ENCODE assay signal across 17 cellular contexts in genomic region chr7:107203607-107204006, GRCh38.
"Had no signal": no experiment of that assay in that cellular context is flagged by ENCODE, and none has a peak within 500 bp of the region (broad histone marks: within the 10 kb centered on the region; RNA-seq: fewer than 3 reads in every experiment).

No MANE protein-coding gene starts in this region.

- H3K4me3 ChIP-seq: coronary artery, hepatocyte, sigmoid colon, skin epidermis had no signal

- H3K9me3 Mint-ChIP-seq: endodermal cell; naive B cell; stimulated activated naive B cell treated with anti-CD40 and anti-IgM and Interleukin-4, amounts not matched to agents 10 μg/mL and 1 μg/mL and 100 μg/mL, for 72 hours had no signal

- H3K27me3 Mint-ChIP-seq: naive B cell; stimulated activated naive B cell treated with anti-CD40 and anti-IgM and Interleukin-4, amounts not matched to agents 10 μg/mL and 1 μg/mL and 100 μg/mL, for 72 hours had no signal

- H3K27me3 ChIP-seq: hepatocyte, sigmoid colon had no signal

- ATAC-seq: left cardiac atrium; stimulated activated naive B cell treated with anti-CD40 and anti-IgM and Interleukin-4, amounts not matched to agents 10 μg/mL and 1 μg/mL and 100 μg/mL, for 72 hours had no signal

- H3K27ac ChIP-seq: coronary artery, hepatocyte, sigmoid colon, skin epidermis had no signal

- H3K9me3 ChIP-seq: sigmoid colon had no signal

- H3K27ac Mint-ChIP-seq: endodermal cell had no signal

- DNase-seq: effector CD4-positive, alpha-beta T cell; endodermal cell; foreskin melanocyte; head of caudate nucleus; kidney; left cardiac atrium; mesendoderm; naive B cell; posterior cingulate gyrus; sigmoid colon; stimulated activated CD4-positive, alpha-beta T cell treated with anti-CD3 and anti-CD28 coated beads, Interleukin-2, amount 100 ng/mL, for 24 hours; stimulated activated CD4-positive, alpha-beta T cell treated with anti-CD3 and anti-CD28 coated beads, Interleukin-4, amount 100 ng/mL, for 4 hours; stimulated activated naive B cell treated with anti-CD40 and anti-IgM and Interleukin-4, amounts not matched to agents 10 μg/mL and 1 μg/mL and 100 μg/mL, for 72 hours; trophoblast cell had no signal

- H3K4me3 Mint-ChIP-seq: endodermal cell; stimulated activated naive B cell treated with anti-CD40 and anti-IgM and Interleukin-4, amounts not matched to agents 10 μg/mL and 1 μg/mL and 100 μg/mL, for 72 hours had no signal
